ENCODE assay signal across 8 cellular contexts in the genomic region with DNA sequence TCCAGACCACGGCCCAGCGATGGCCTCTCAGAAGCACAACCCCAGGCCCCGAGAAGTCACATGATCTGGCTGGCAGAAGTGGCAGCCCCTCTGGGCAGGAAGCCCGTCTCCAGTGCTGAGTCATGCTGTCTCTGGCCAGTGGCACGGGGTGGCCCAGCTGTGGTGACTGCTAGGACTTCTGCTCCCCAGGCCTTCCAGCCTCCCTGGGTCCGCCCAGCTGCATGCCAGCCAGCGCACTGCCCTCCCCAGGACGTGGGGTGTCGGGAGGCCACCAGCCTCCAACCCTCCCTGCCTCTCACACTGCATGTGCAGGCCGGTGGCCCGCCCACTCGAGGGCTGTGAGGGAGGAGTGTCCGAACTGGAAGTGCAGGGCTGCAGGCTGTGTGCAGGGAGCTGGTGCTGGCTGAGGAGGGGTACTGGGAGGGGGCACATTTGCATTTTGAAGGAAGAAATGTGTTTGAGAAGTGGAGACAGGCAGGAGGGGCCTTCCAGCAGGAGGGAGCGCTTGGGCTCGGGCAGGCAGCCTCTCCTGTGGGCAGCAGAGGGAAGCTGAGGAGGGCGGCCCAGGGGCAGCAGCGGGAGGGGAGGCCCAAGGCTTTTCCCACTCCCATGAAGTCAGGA. TPM values are rescaled to one million over a fixed set of nuclear protein-coding genes. Genes with fewer than 3 reads are reported as not detected.
A peak's percentile ranks its signal among the peaks of the same experiment; 100 is the strongest.
DNase-seq lines count a peak whose midpoint lies in the region; ATAC-seq and TF ChIP-seq lines count a peak whose summit lies in the region.

No MANE protein-coding gene starts in this region.

- peak overlapping the region; percentile 6 for H3K4me3 ChIP-seq in coronary artery
- no peak overlapping the region for H3K4me3 ChIP-seq in uterus

- no peaks in the 10 kb centered on the region for H3K9me3 ChIP-seq in uterus

- H3K4me1 ChIP-seq in uterus = peaks cover 0 to 12% of the 10 kb centered on the region in 2 donors

- DNase-seq in DMS53 (lab: John Stamatoyannopoulos, UW) = peak; percentile 84
- peak; percentile 64 for DNase-seq in NCI-H510A (lab: John Stamatoyannopoulos, UW)
- peak; percentile 90 for DNase-seq in coronary artery (ENCODE audit: low spot score)
- DNase-seq in medulla oblongata (ENCODE audit: extremely low spot score) = peak; percentile 94
- peak; percentile 54 to 57 for DNase-seq in uterus

- H3K27ac ChIP-seq in coronary artery (peak overlapping the region; percentile 76 to 81), uterus (no peak overlapping the region)

- intact Hi-C loops in uterus (cut with DNase I; ENCODE audit: low total_unique reads) = no loop called here

- H3K36me3 ChIP-seq in uterus = no peaks in the 10 kb centered on the region

- ATAC-seq in GM21723 (IDR thresholded peaks at IDR 0.05; ENCODE audit: unreplicated experiment) = no peak
- no peak for ATAC-seq in GM21528 (IDR thresholded peaks at IDR 0.05; ENCODE audit: low FRiP score, unreplicated experiment)
- ATAC-seq in HG03469 (IDR thresholded peaks at IDR 0.05; ENCODE audit: unreplicated experiment) = no peak

- no peaks in the 10 kb centered on the region for H3K27me3 ChIP-seq in uterus

- no peak for TF ChIP-seq CTCF in coronary artery (IDR thresholded peaks at IDR 0.05)
- no peak for TF ChIP-seq CTCF in uterus (IDR thresholded peaks at IDR 0.05)

- no peak for TF ChIP-seq POLR2A in uterus (IDR thresholded peaks at IDR 0.05)

RNA-seq across cellular contexts. Expression of gene HPCAL1, which starts 17.0 kb away (rescaled TPM):
- 100 to 1,000 TPM in 1 of 4 donors, 10 to 100 TPM in 3; 11.1 to 122 (median 48.9) TPM for total RNA-seq in uterus

Comparison
In these comparisons a context has a peak if more than half of its experiments do, and no peak if none do; other contexts are left out.
1. H3K27ac ChIP-seq: peak in coronary artery (2 of 2); none in uterus (0 of 2).
2. Peak in every context shown above with its lines, with median percentiles within 50 percentile points of each other: DNase-seq.